In genomic region chr10:33643042-33643441, GRCh38 we compare ENCODE assay signal across 19 cellular contexts.
DNase-seq lines count a peak whose midpoint lies in the region; ATAC-seq, FAIRE-seq and TF ChIP-seq lines count a peak whose summit lies in the region.
"Had no signal": no experiment of that assay in that cellular context is flagged by ENCODE, and none has a peak within 500 bp of the region (broad histone marks: within the 10 kb centered on the region; RNA-seq: fewer than 3 reads in every experiment).

No MANE protein-coding gene starts in this region.

- FAIRE-seq in frontal cortex (lab: Jason Lieb, UNC), result no peak
- FAIRE-seq: K562 had no signal

- H3K9me3 ChIP-seq in AG04450 (ENCODE audit: control insufficient read depth, insufficient read depth, low read length), result no peaks in the 10 kb centered on the region
- H3K9me3 ChIP-seq: uterus had no signal

- CTCF ChIA-PET in AG04450 (lab: Charles Lee), result no interaction called here

- POLR2A ChIA-PET in AG04450 (lab: Yijun Ruan, JAX), result no interaction called here

- DNase-seq in AG04450 (ENCODE audit: low read depth, low spot score) (peak; percentile 42), HS-5 (ENCODE audit: low read depth) (peak; percentile 26), astrocyte of the spinal cord (ENCODE audit: low read depth, low spot score) (peak; percentile 76), hepatic stellate cell (ENCODE audit: low spot score) (peak; percentile 45), frontal cortex (ENCODE audit: low spot score in 2 of 2) (no peak), NCI-H446 treated with DMSO at 0.1 percent for 48 hours (lab: John Stamatoyannopoulos, UW) (no peak), DMS153 treated with DMSO at 0.1 percent for 48 hours (lab: John Stamatoyannopoulos, UW; ENCODE audit: unreplicated experiment) (no peak)
- DNase-seq: activated CD4-positive, alpha-beta T cell treated with anti-CD3 and anti-CD28 coated beads, Interleukin-2, amount 10 ng/mL, durations not matched to agents 24 days and 14 days; activated naive CD4-positive, alpha-beta T cell treated with anti-CD3 and anti-CD28 coated beads for 36 hours; Caco-2; effector memory CD8-positive, alpha-beta T cell; GF-D8; glutamatergic neuron; NCI-H2029 treated with DMSO at 0.1 percent for 48 hours; NCI-H524; uterus had no signal

- H3K27me3 ChIP-seq in AG04450 (ENCODE audit: control insufficient read depth, insufficient read depth, low read length), result no peaks in the 10 kb centered on the region
- H3K27me3 ChIP-seq: uterus had no signal

- TF ChIP-seq CTCF in AG04450 (IDR thresholded peaks at IDR 0.05; ENCODE audit: low read depth, low read length) (no peak), astrocyte of the spinal cord (IDR thresholded peaks at IDR 0.05; ENCODE audit: low read depth, low read length) (no peak)

- H3K4me3 ChIP-seq in AG04450 (ENCODE audit: low read depth, low read length) (no peak overlapping the region), astrocyte of the spinal cord (ENCODE audit: low read depth, low read length) (no peak overlapping the region)
- H3K4me3 ChIP-seq: K562, SK-N-MC, uterus had no signal

- in situ Hi-C loops in astrocyte of the spinal cord (cut with HindIII; ENCODE audit: low sequenced_read_pairs), result no loop called here

- ATAC-seq in GM21737 (IDR thresholded peaks at IDR 0.05; ENCODE audit: unreplicated experiment), result no peak
- ATAC-seq: effector memory CD8-positive, alpha-beta T cell; K562 had no signal

- H3K27ac ChIP-seq in AG04450 (ENCODE audit: low read depth, low read length), result no peak overlapping the region
- H3K27ac ChIP-seq: SK-N-MC, uterus had no signal

Comparison
In these comparisons a context has a peak if more than half of its experiments do, and no peak if none do; other contexts are left out.
1. DNase-seq: peak in AG04450 (single experiment), HS-5 (single experiment), astrocyte of the spinal cord (single experiment) and hepatic stellate cell (single experiment); none in frontal cortex (0 of 2), NCI-H446 treated with DMSO at 0.1 percent for 48 hours (single experiment) and DMS153 treated with DMSO at 0.1 percent for 48 hours (single experiment).